In the genomic region with DNA sequence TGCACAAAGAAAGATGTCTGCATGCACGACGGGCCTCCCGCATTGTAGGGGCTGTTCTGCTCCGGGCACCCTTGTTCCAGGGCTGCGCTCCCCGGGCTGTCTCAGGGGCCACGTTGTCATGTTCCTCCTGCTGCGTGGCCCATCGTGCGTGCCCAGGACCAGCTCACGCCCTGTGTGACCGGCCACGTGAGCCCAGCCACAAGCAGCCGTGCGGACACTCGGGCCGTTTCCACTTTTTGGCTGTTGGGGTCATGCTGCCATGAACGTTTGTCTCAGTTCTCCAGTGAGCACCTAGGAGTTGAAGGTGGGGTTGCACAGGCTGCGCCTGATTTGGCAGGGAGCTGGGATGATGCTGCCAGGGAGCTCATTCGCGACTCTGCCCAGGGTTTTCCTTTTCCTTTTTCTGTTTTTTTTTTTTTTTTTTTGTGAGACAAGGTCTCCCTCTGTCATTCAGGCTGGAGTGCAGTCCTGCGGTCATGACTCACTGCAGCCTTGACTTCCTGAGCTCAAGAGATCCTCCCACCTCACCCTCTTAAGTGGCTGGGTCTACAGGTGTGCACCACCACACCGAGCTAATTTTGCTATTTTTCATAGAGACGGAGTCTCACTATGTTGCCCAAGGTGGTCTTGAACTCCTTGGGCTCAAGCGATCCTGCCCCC, we compare ENCODE assay signal across 1 cellular context.
TF ChIP-seq lines count a peak whose summit lies in the region.

No MANE protein-coding gene starts in this region.

TF ChIP-seq in endothelial cell of umbilical vein, 7 proteins besides CTCF, POLR2A, EP300 and RAD21:
- no peak for TF ChIP-seq JUN (IDR thresholded peaks at IDR 0.05; ENCODE audit: borderline replicate concordance, insufficient read depth, insufficient read length, low read depth)
- no peak for TF ChIP-seq FOS (IDR thresholded peaks at IDR 0.05; ENCODE audit: borderline replicate concordance, insufficient read depth, low read length)
- TF ChIP-seq MAX (IDR thresholded peaks at IDR 0.05; ENCODE audit: insufficient read depth, insufficient read length): no peak
- TF ChIP-seq MYC (IDR thresholded peaks at IDR 0.05; ENCODE audit: low read depth, low read length): no peak
- TF ChIP-seq GATA2 (IDR thresholded peaks at IDR 0.05; ENCODE audit: insufficient read depth, insufficient read length, low read depth, low read length): no peak
- TF ChIP-seq EZH2 (IDR thresholded peaks at IDR 0.05; ENCODE audit: borderline replicate concordance, low read depth, low read length, severe bottlenecking): no peak
